21 cellular contexts compared by ENCODE assay signal in genomic region chr5:39700523-39700922, GRCh38.
DNase-seq lines count a peak whose midpoint lies in the region; ATAC-seq and TF ChIP-seq lines count a peak whose summit lies in the region.
"Had no signal": no experiment of that assay in that cellular context is flagged by ENCODE, and none has a peak within 500 bp of the region (broad histone marks: within the 10 kb centered on the region; RNA-seq: fewer than 3 reads in every experiment).

No MANE protein-coding gene starts in this region.

- no peak overlapping the region for H3K4me3 Mint-ChIP-seq in activated naive CD8-positive, alpha-beta T cell treated with anti-CD3 and anti-CD28 coated beads, Interleukin-2, amount 50 U/mL, for 24 hours
- H3K4me3 Mint-ChIP-seq: CD4-positive, CD25-positive, alpha-beta regulatory T cell; H9 had no signal

- H3K9me3 Mint-ChIP-seq in activated naive CD8-positive, alpha-beta T cell treated with anti-CD3 and anti-CD28 coated beads, Interleukin-2, amount 50 U/mL, for 24 hours = no peaks in the 10 kb centered on the region
- H3K9me3 Mint-ChIP-seq: H9 had no signal

- no peak overlapping the region for H3K4me3 ChIP-seq in OCI-LY3 (ENCODE audit: low read length)
- H3K4me3 ChIP-seq: SJSA1 had no signal

- H3K4me1 ChIP-seq in OCI-LY3 (ENCODE audit: low read length) = peaks cover 10% of the 10 kb centered on the region
- H3K4me1 ChIP-seq: BE2C had no signal

- peak overlapping the region; percentile 42 for H3K4me2 ChIP-seq in OCI-LY3 (ENCODE audit: low read length)

- H3K27ac Mint-ChIP-seq in activated naive CD8-positive, alpha-beta T cell treated with anti-CD3 and anti-CD28 coated beads, Interleukin-2, amount 50 U/mL, for 24 hours = no peak overlapping the region
- H3K27ac Mint-ChIP-seq: CD4-positive, CD25-positive, alpha-beta regulatory T cell; H9 had no signal

- no peak overlapping the region for H3K9ac ChIP-seq in OCI-LY3 (ENCODE audit: low read length)

- H4K20me1 ChIP-seq in OCI-LY3 (ENCODE audit: insufficient read depth, low read length) = no peaks in the 10 kb centered on the region

- no peaks in the 10 kb centered on the region for H3K79me2 ChIP-seq in OCI-LY3 (ENCODE audit: low read length)

- no peak overlapping the region for H3K27ac ChIP-seq in OCI-LY3 (ENCODE audit: low read length)
- H3K27ac ChIP-seq: 22Rv1, SJSA1 had no signal

- H3K27me3 ChIP-seq in OCI-LY3 (ENCODE audit: low read depth, low read length) = no peaks in the 10 kb centered on the region
- H3K27me3 ChIP-seq: BE2C, SJSA1 had no signal

- DNase-seq in SIG-M5 treated with dmso at 0.1 percent for 504 hours (lab: John Stamatoyannopoulos, UW; ENCODE audit: unreplicated experiment) (peak; percentile 26), SIG-M5 (lab: John Stamatoyannopoulos, UW) (no peak), iris pigment epithelial cell (ENCODE audit: low read depth) (peak; percentile 68), D341Med (ENCODE audit: low spot score) (no peak), NCI-H146 (lab: John Stamatoyannopoulos, UW) (no peak), AG20443 (ENCODE audit: low spot score) (no peak)
- DNase-seq in activated naive CD8-positive, alpha-beta T cell treated with anti-CD3 and anti-CD28 coated beads, Interleukin-2, amount 50 U/mL, for 24 hours = no peak
- DNase-seq: BE2C; CD4-positive, CD25-positive, alpha-beta regulatory T cell; COR-L47; H9; IMR-90; NCI-H1105; NCI-H1694 treated with DMSO at 0.1 percent for 48 hours; NCI-H2107; NCI-H524; NCI-H82; RPMI8226 had no signal

- H3K36me3 Mint-ChIP-seq in activated naive CD8-positive, alpha-beta T cell treated with anti-CD3 and anti-CD28 coated beads, Interleukin-2, amount 50 U/mL, for 24 hours (ENCODE audit: low read depth) = no peaks in the 10 kb centered on the region
- H3K36me3 Mint-ChIP-seq: CD4-positive, CD25-positive, alpha-beta regulatory T cell had no signal

- H3K4me1 Mint-ChIP-seq in activated naive CD8-positive, alpha-beta T cell treated with anti-CD3 and anti-CD28 coated beads, Interleukin-2, amount 50 U/mL, for 24 hours = no peaks in the 10 kb centered on the region
- H3K4me1 Mint-ChIP-seq: CD4-positive, CD25-positive, alpha-beta regulatory T cell; H9 had no signal

- no peaks in the 10 kb centered on the region for H3K36me3 ChIP-seq in OCI-LY3 (replicated peaks; ENCODE audit: low read depth, low read length)
- H3K36me3 ChIP-seq: BE2C, SJSA1 had no signal

- TF ChIP-seq CTCF in OCI-LY3 (IDR thresholded peaks at IDR 0.05; ENCODE audit: low read depth, low read length) = no peak

- peaks cover 5% of the 10 kb centered on the region for H3K27me3 Mint-ChIP-seq in activated naive CD8-positive, alpha-beta T cell treated with anti-CD3 and anti-CD28 coated beads, Interleukin-2, amount 50 U/mL, for 24 hours

- no peak overlapping the region for H2AFZ ChIP-seq in OCI-LY3 (ENCODE audit: low read depth, low read length)

- no peaks in the 10 kb centered on the region for H3K9me3 ChIP-seq in OCI-LY3 (ENCODE audit: insufficient read depth, low read length)
- H3K9me3 ChIP-seq: BE2C, SJSA1 had no signal

- no peak for ATAC-seq in activated naive CD8-positive, alpha-beta T cell treated with anti-CD3 and anti-CD28 coated beads, Interleukin-2, amount 50 U/mL, for 24 hours

Comparison
In these comparisons a context has a peak if more than half of its experiments do, and no peak if none do; other contexts are left out.
1. DNase-seq: peak in SIG-M5 treated with dmso at 0.1 percent for 504 hours (single experiment) and iris pigment epithelial cell (single experiment); none in SIG-M5 (single experiment), activated naive CD8-positive, alpha-beta T cell treated with anti-CD3 and anti-CD28 coated beads, Interleukin-2, amount 50 U/mL, for 24 hours (single experiment), D341Med (single experiment), NCI-H146 (single experiment) and AG20443 (single experiment).